ENCODE assay signal across 8 cellular contexts in the genomic region with DNA sequence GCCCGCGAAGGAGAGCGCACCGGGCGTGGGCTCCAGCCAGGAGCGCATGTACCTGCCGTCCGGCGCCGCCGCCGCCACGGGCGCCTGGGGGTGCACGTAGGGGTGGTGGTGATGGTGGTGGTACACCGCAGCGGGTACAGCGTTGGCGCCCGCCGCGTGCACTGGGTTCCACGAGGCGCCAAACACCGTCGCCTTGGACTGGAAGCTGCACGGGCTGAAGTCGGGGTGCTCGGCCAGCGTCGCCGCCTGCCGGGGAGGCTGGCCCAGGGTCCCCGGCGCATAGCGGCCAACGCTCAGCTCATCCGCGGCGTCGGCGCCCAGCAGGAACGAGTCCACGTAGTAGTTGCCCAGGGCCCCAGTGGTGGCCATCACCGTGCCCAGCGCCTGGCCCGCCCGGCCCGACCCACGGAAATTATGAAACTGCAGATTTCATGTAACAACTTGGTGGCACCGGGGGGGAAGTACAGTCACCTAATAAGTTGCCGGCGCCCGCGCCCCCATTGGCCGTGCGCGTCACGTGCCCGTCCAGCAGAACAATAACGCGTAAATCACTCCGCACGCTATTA. TPM values are rescaled to one million over a fixed set of nuclear protein-coding genes. Genes with fewer than 3 reads are reported as not detected.
DNase-seq lines count a peak whose midpoint lies in the region; ATAC-seq and TF ChIP-seq lines count a peak whose summit lies in the region.

Gene HOXA9, minus strand, starts transcription at position 449 of the 566 bp plus-strand sequence. Its CDS starts 80 bp downstream, at position 369.

- DNase-seq in activated T-cell treated with anti-CD3 and anti-CD28 coated beads, Interleukin-2, amount 50 U/mL, for 1 hour = peak; percentile 42
- no peak for DNase-seq in activated T-cell treated with anti-CD3 and anti-CD28 coated beads for 4 hours
- DNase-seq in activated T-cell treated with anti-CD3 and anti-CD28 coated beads, Interleukin-2, amount 50 U/mL, for 4 hours = no peak
- peak; percentile 97 for DNase-seq in left kidney (ENCODE audit: low read depth, low spot score)
- no peak for DNase-seq in type B pancreatic cell (ENCODE audit: extremely low spot score, unreplicated experiment)
- no peak for DNase-seq in activated gamma-delta T cell (lab: John Stamatoyannopoulos, UW)
- no peak for DNase-seq in Ammon's horn (ENCODE audit: low spot score)
- DNase-seq in pons (ENCODE audit: low spot score) = no peak

- no peaks in the 10 kb centered on the region for H3K36me3 Mint-ChIP-seq in activated T-cell treated with anti-CD3 and anti-CD28 coated beads, Interleukin-2, amount 50 U/mL, for 4 hours (ENCODE audit: insufficient read depth)
- H3K36me3 Mint-ChIP-seq in type B pancreatic cell = no peaks in the 10 kb centered on the region

- H3K9me3 Mint-ChIP-seq in activated T-cell treated with anti-CD3 and anti-CD28 coated beads, Interleukin-2, amount 50 U/mL, for 4 hours = no peaks in the 10 kb centered on the region
- H3K9me3 Mint-ChIP-seq in type B pancreatic cell = no peaks in the 10 kb centered on the region

- H3K27me3 Mint-ChIP-seq in activated T-cell treated with anti-CD3 and anti-CD28 coated beads, Interleukin-2, amount 50 U/mL, for 4 hours (ENCODE audit: low read depth) = peaks cover 74% of the 10 kb centered on the region
- H3K27me3 Mint-ChIP-seq in type B pancreatic cell = peaks cover 83% of the 10 kb centered on the region

- no peak for TF ChIP-seq CTCF in type B pancreatic cell (conservative IDR thresholded peaks at IDR 0.05)

- H3K4me3 Mint-ChIP-seq in activated T-cell treated with anti-CD3 and anti-CD28 coated beads, Interleukin-2, amount 50 U/mL, for 4 hours = peak within 1 kb of the TSS; percentile 53
- peak within 1 kb of the TSS; percentile 79 for H3K4me3 Mint-ChIP-seq in type B pancreatic cell

- H3K27ac Mint-ChIP-seq in type B pancreatic cell = no peak within 1 kb of the TSS

- H3K4me1 Mint-ChIP-seq in activated T-cell treated with anti-CD3 and anti-CD28 coated beads, Interleukin-2, amount 50 U/mL, for 4 hours (ENCODE audit: low read depth) = peaks cover 26% of the 10 kb centered on the region
- peaks cover 15% of the 10 kb centered on the region for H3K4me1 Mint-ChIP-seq in type B pancreatic cell (ENCODE audit: unreplicated experiment)

- ATAC-seq in activated T-cell treated with anti-CD3 and anti-CD28 coated beads, Interleukin-2, amount 50 U/mL, for 4 hours = no peak

RNA-seq across cellular contexts. Expression of gene HOXA9, which starts in this region (rescaled TPM):
- total RNA-seq in activated T-cell treated with anti-CD3 and anti-CD28 coated beads, Interleukin-2, amount 50 U/mL, for 4 hours = under 1 TPM in 2 of 3 donors, not detected in 1; 0.28 to 0.76 TPM
- 0.67 and 4.1 TPM in 2 replicates for total RNA-seq in type B pancreatic cell (ENCODE audit: low replicate concordance)

Comparison
In these comparisons a context has a peak if more than half of its experiments do, and no peak if none do; other contexts are left out.
1. DNase-seq: peak in activated T-cell treated with anti-CD3 and anti-CD28 coated beads, Interleukin-2, amount 50 U/mL, for 1 hour (single experiment) and left kidney (single experiment); none in activated T-cell treated with anti-CD3 and anti-CD28 coated beads for 4 hours (single experiment), activated T-cell treated with anti-CD3 and anti-CD28 coated beads, Interleukin-2, amount 50 U/mL, for 4 hours (single experiment), type B pancreatic cell (single experiment), activated gamma-delta T cell (single experiment), Ammon's horn (single experiment) and pons (single experiment).